Comparison of ENCODE assay signal across 22 cellular contexts in genomic region chr4:22780797-22781196, GRCh38.
"Had no signal": no experiment of that assay in that cellular context is flagged by ENCODE, and none has a peak within 500 bp of the region (broad histone marks: within the 10 kb centered on the region; RNA-seq: fewer than 3 reads in every experiment).

No MANE protein-coding gene starts in this region.

- H3K36me3 ChIP-seq: SJSA1 had no signal

- H3K4me1 ChIP-seq: SJSA1 had no signal

- H3K9me3 ChIP-seq: SJSA1 had no signal

- DNase-seq: KBM-7, MV-4-11, NCI-H1048, NCI-H1105, NCI-H1417, NCI-H1436 treated with DMSO at 0.1 percent for 48 hours, NCI-H1694 treated with DMSO at 0.1 percent for 48 hours, NCI-H2029, NCI-H2081 treated with DMSO at 0.1 percent for 48 hours, NCI-H2171, NCI-H226, NCI-H446, NCI-H510A, NCI-H524 treated with DMSO at 0.1 percent for 48 hours, NCI-H69, NCI-H774, Right ventricle myocardium superior, RPMI8226, SIG-M5 had no signal

- H3K4me3 ChIP-seq: SJSA1, SK-N-MC had no signal

- H3K27me3 ChIP-seq: SJSA1 had no signal

- FAIRE-seq: RCC 7860 had no signal

- H3K27ac ChIP-seq: SJSA1, SK-N-MC had no signal
